In genomic region chr10:71835671-71836593, GRCh38 we compare ENCODE assay signal across 8 cellular contexts. TPM values are rescaled to one million over a fixed set of nuclear protein-coding genes. Genes with fewer than 3 reads are reported as not detected.
DNase-seq lines count a peak whose midpoint lies in the region; ATAC-seq and TF ChIP-seq lines count a peak whose summit lies in the region.

No MANE protein-coding gene starts in this region.

- no peak overlapping the region for H3K9ac ChIP-seq in SK-N-SH

- H3K36me3 ChIP-seq in SK-N-SH (replicated peaks in 1 of 2; ENCODE audit: control insufficient read depth in 1 of 2, insufficient read depth in 2 of 2, low read length in 1 of 2), result peaks cover 16 to 23% of the 10 kb centered on the region in 2 experiments

- POLR2A ChIA-PET in SK-N-SH (lab: Yijun Ruan, JAX), result interaction anchor here (0.6 to 1.3 kb wide), 5 partner anchors 15 to 506 kb away, joined by 3 to 9 read pairs (median 4); partner anchors contain the start of gene PSAP

- peaks cover 48 to 49% of the 10 kb centered on the region in 2 experiments for H3K4me1 ChIP-seq in SK-N-SH (ENCODE audit: control insufficient read depth in 1 of 2, insufficient read depth in 2 of 2, low read depth in 1 of 2, low read length in 1 of 2)

- no peak for TF ChIP-seq CTCF in SK-N-SH (IDR thresholded peaks at IDR 0.05)
- no peak for TF ChIP-seq CTCF in glutamatergic neuron (IDR thresholded peaks at IDR 0.05; ENCODE audit: partially characterized antibody, unreplicated experiment)

- no peaks in the 10 kb centered on the region for H3K9me2 ChIP-seq in SK-N-SH

- no peaks in the 10 kb centered on the region for H3K9me3 ChIP-seq in SK-N-SH

- CTCF ChIA-PET in SK-N-SH (lab: Yijun Ruan, JAX), result interaction anchor here (0.8 to 6.4 kb wide), 7 partner anchors 11 to 583 kb away, joined by 3 to 65 read pairs (median 3); no protein-coding TSS in a partner anchor

- H3K9me3 Mint-ChIP-seq in glutamatergic neuron (ENCODE audit: unreplicated experiment), result peaks cover 15% of the 10 kb centered on the region

- peak; percentile 91 for ATAC-seq in GM19328 (IDR thresholded peaks at IDR 0.05; ENCODE audit: unreplicated experiment)
- peak; percentile 83 for ATAC-seq in HG03280 (IDR thresholded peaks at IDR 0.05; ENCODE audit: unreplicated experiment)

- H3K27ac Mint-ChIP-seq in glutamatergic neuron (ENCODE audit: unreplicated experiment), result peak overlapping the region; percentile 81

- TF ChIP-seq RAD21 in SK-N-SH (IDR thresholded peaks at IDR 0.05; ENCODE audit: low read length), result peak; percentile 26; the same call in 1 of the 2 replicates

- peak overlapping the region; percentile 57 for H3K4me2 ChIP-seq in SK-N-SH

- TF ChIP-seq EP300 in SK-N-SH (IDR thresholded peaks at IDR 0.05; ENCODE audit: borderline replicate concordance in 1 of 2, low read depth in 1 of 2, low read length in 1 of 2), result peak; percentile 32 to 77; a peak in 2 of 4 replicates

- no peak overlapping the region for H2AFZ ChIP-seq in SK-N-SH (ENCODE audit: low read depth)

- peaks cover 96% of the 10 kb centered on the region for H3K79me2 ChIP-seq in SK-N-SH (ENCODE audit: insufficient read depth)

- H4K20me1 ChIP-seq in SK-N-SH (ENCODE audit: insufficient read depth), result peaks cover 95% of the 10 kb centered on the region

- H3K4me3 Mint-ChIP-seq in glutamatergic neuron (ENCODE audit: unreplicated experiment), result peak overlapping the region; percentile 73

- WGBS in SK-N-SH (ENCODE audit: low lambda C conversion rate), result 42% methylated on average over 11 of the region's 11 CpGs

- H3K36me3 Mint-ChIP-seq in glutamatergic neuron (ENCODE audit: unreplicated experiment), result no peaks in the 10 kb centered on the region

- H3F3A ChIP-seq in SK-N-SH (replicated peaks; ENCODE audit: insufficient read depth), result peaks cover 18% of the 10 kb centered on the region

- peaks cover 49% of the 10 kb centered on the region for H3K4me1 Mint-ChIP-seq in glutamatergic neuron (ENCODE audit: low read depth, unreplicated experiment)

- peaks cover 7% of the 10 kb centered on the region for H3K27me3 Mint-ChIP-seq in glutamatergic neuron (ENCODE audit: unreplicated experiment)

- DNase-seq in D341Med (ENCODE audit: low spot score), result peak; percentile 78
- peak; percentile 85 for DNase-seq in SK-N-SH
- DNase-seq in glutamatergic neuron, result peak; percentile 52
- peak; percentile 43 for DNase-seq in pulmonary artery endothelial cell (ENCODE audit: low read depth, low spot score)
- no peak for DNase-seq in mesenteric fat pad (ENCODE audit: low spot score)
- DNase-seq in NCI-H510A treated with DMSO at 0.1 percent for 48 hours (lab: John Stamatoyannopoulos, UW), result no peak

- H3K27me3 ChIP-seq in SK-N-SH (ENCODE audit: insufficient read depth), result no peaks in the 10 kb centered on the region

- peak overlapping the region; percentile 69 to 94 for H3K27ac ChIP-seq in SK-N-SH (ENCODE audit: low read depth in 2 of 2, low read length in 1 of 2)

- no peak overlapping the region for H3K4me3 ChIP-seq in SK-N-SH (ENCODE audit: low read depth in 2 of 2, low read length in 1 of 2)

TF ChIP-seq in SK-N-SH, 30 proteins besides CTCF, POLR2A, EP300 and RAD21 (continues in another document):
- no peak for TF ChIP-seq ELF1 (IDR thresholded peaks at IDR 0.05)
- peak; percentile 83 for TF ChIP-seq RCOR1 (IDR thresholded peaks at IDR 0.05; ENCODE audit: low read length)
- peak; percentile 38; the same call in 1 of the 2 replicates for TF ChIP-seq MAX (IDR thresholded peaks at IDR 0.05; ENCODE audit: low read depth)
- peak; percentile 24; the same call in 1 of the 2 replicates for TF ChIP-seq RXRA (IDR thresholded peaks at IDR 0.05; ENCODE audit: borderline replicate concordance, low read depth)
- TF ChIP-seq REST (IDR thresholded peaks at IDR 0.05; ENCODE audit: low read depth, low read length), result no peak
- TF ChIP-seq USF1 (IDR thresholded peaks at IDR 0.05; ENCODE audit: borderline replicate concordance, low read depth), result no peak
- peak; percentile 86 for TF ChIP-seq TCF12 (IDR thresholded peaks at IDR 0.05)
- TF ChIP-seq MXI1 (IDR thresholded peaks at IDR 0.05; ENCODE audit: low read depth, low read length), result peak; percentile 85; the same call in 1 of the 2 replicates
- no peak for TF ChIP-seq FOXM1 (IDR thresholded peaks at IDR 0.05; ENCODE audit: low read depth)
- TF ChIP-seq TEAD4 (IDR thresholded peaks at IDR 0.05; ENCODE audit: borderline replicate concordance, insufficient read depth), result no peak
- no peak for TF ChIP-seq USF2 (IDR thresholded peaks at IDR 0.05; ENCODE audit: borderline replicate concordance, low read depth, low read length)
- no peak for TF ChIP-seq GABPA (IDR thresholded peaks at IDR 0.05; ENCODE audit: low read depth)
- no peak for TF ChIP-seq MEF2A (IDR thresholded peaks at IDR 0.05; ENCODE audit: borderline replicate concordance, low read depth)
- TF ChIP-seq POLR2AphosphoS5 (IDR thresholded peaks at IDR 0.05; ENCODE audit: low read depth, low read length), result peak; percentile 58; the same call in 1 of the 2 replicates
- TF ChIP-seq SIN3A (IDR thresholded peaks at IDR 0.05; ENCODE audit: borderline replicate concordance, low read depth, low read length), result no peak
- peak; percentile 25; the same call in 1 of the 2 replicates for TF ChIP-seq FOSL2 (IDR thresholded peaks at IDR 0.05; ENCODE audit: borderline replicate concordance, low read depth)
- no peak for TF ChIP-seq ZBTB33 (IDR thresholded peaks at IDR 0.05; ENCODE audit: borderline replicate concordance, low read depth)

RNA-seq across cellular contexts. Expression of gene PSAP, which starts 15.1 kb away (rescaled TPM):
- polyA plus RNA-seq in SK-N-SH (2012; rRNA removed), result 1,647 and 1,947 TPM in 2 replicates
- 1,355 and 1,432 TPM in 2 replicates for polyA plus RNA-seq in SK-N-SH (2012; cell fraction: cytosol; rRNA removed)
- polyA plus RNA-seq in SK-N-SH (2012; cell fraction: nucleus; rRNA removed), result 2,007 and 2,090 TPM in 2 replicates
- total RNA-seq in glutamatergic neuron (ENCODE audit: unreplicated experiment) (737 TPM), pulmonary artery endothelial cell (664 and 790 TPM in 2 replicates), mesenteric fat pad (1,414 TPM)

Comparison
In these comparisons a context has a peak if more than half of its experiments do, and no peak if none do; other contexts are left out.
1. DNase-seq: peak in D341Med (single experiment), SK-N-SH (single experiment), glutamatergic neuron (single experiment) and pulmonary artery endothelial cell (single experiment); none in mesenteric fat pad (single experiment) and NCI-H510A treated with DMSO at 0.1 percent for 48 hours (single experiment).